ENCODE assay signal across 9 cellular contexts in genomic region chr21:15060776-15061175, GRCh38. TPM values are rescaled to one million over a fixed set of nuclear protein-coding genes. Genes with fewer than 3 reads are reported as not detected.
DNase-seq lines count a peak whose midpoint lies in the region; ATAC-seq, FAIRE-seq and TF ChIP-seq lines count a peak whose summit lies in the region.
"Had no signal": no experiment of that assay in that cellular context is flagged by ENCODE, and none has a peak within 500 bp of the region (broad histone marks: within the 10 kb centered on the region; RNA-seq: fewer than 3 reads in every experiment).

No MANE protein-coding gene starts in this region.

- H3K14ac ChIP-seq in IMR-90 (replicated peaks; ENCODE audit: low read depth, low read length), result peak overlapping the region; percentile 49; the same call in 1 of the 2 replicates

- peaks cover 57% of the 10 kb centered on the region for H4K20me1 ChIP-seq in IMR-90 (ENCODE audit: insufficient read depth, low read length)
- H4K20me1 ChIP-seq in K562 (replicated peaks; ENCODE audit: control insufficient read depth, insufficient read depth, low read length), result no peaks in the 10 kb centered on the region

- peaks cover 4% of the 10 kb centered on the region for H3K9me1 ChIP-seq in IMR-90 (ENCODE audit: insufficient read depth, low read length)
- no peaks in the 10 kb centered on the region for H3K9me1 ChIP-seq in K562 (ENCODE audit: control insufficient read depth, insufficient read depth, low read length)

- H3K23ac ChIP-seq in IMR-90 (ENCODE audit: low read depth, low read length), result peak overlapping the region; percentile 57

- peak overlapping the region in 1 of 2 experiments; percentile 49; a peak in 1 of 4 replicates for H4K8ac ChIP-seq in IMR-90 (ENCODE audit: low read depth in 2 of 2, low read length in 2 of 2)

- CTCF ChIA-PET in CD4-positive, alpha-beta T cell (lab: Charles Lee), result no interaction called here
- CTCF ChIA-PET in IMR-90 (lab: Yijun Ruan, JAX) (no interaction called here), K562 (lab: Yijun Ruan, JAX; ENCODE audit: low intra/inter-chr PET ratio) (no interaction called here)
- CTCF ChIA-PET in naive thymus-derived CD4-positive, alpha-beta T cell (lab: Charles Lee), result no interaction called here

- 0 out of 3 replicates have a peak overlapping the region, but pooled peaks have one; percentile 2 for H2BK15ac ChIP-seq in IMR-90 (ENCODE audit: low read depth, low read length)

- ATAC-seq in CD4-positive, alpha-beta T cell (ENCODE audit: poor library complexity), result no peak
- ATAC-seq in IMR-90 (ENCODE audit: low read depth) (no peak), K562 (peak; percentile 7), HG03159 (IDR thresholded peaks at IDR 0.05; ENCODE audit: unreplicated experiment) (no peak), GM21360 (IDR thresholded peaks at IDR 0.05; ENCODE audit: unreplicated experiment) (no peak)
- no peak for ATAC-seq in naive thymus-derived CD4-positive, alpha-beta T cell

- no peak for DNase-seq in CD4-positive, alpha-beta T cell
- DNase-seq in IMR-90 (peak; percentile 51), K562 (ENCODE audit: extremely low read depth in 1 of 4, low spot score in 3 of 4) (peak in 3 of 4 experiments; percentile 24 to 77 (median 50)), thyroid gland (no peak), GM19240 (ENCODE audit: insufficient read length, low spot score) (no peak)
- no peak for DNase-seq in naive thymus-derived CD4-positive, alpha-beta T cell

- H3K9ac ChIP-seq in IMR-90 (ENCODE audit: low read depth, low read length) (no peak overlapping the region; the same call in 1 of the 2 replicates), K562 (ENCODE audit: insufficient read depth in 1 of 2, low read depth in 2 of 2, low read length in 2 of 2) (peak overlapping the region in 1 of 2 experiments; percentile 71; a peak in 2 of 4 replicates)

- peak overlapping the region; percentile 77; the same call in 1 of the 2 replicates for H3K18ac ChIP-seq in IMR-90 (ENCODE audit: low read depth, low read length)

- TF ChIP-seq POLR2A in IMR-90 (IDR thresholded peaks at IDR 0.05; ENCODE audit: low read depth, low read length) (no peak), K562 (conservative IDR thresholded peaks at IDR 0.05) (no peak), thyroid gland (IDR thresholded peaks at IDR 0.05) (no peak)

- H3K56ac ChIP-seq in IMR-90 (ENCODE audit: extremely low read depth, insufficient read depth, low read length), result no peak overlapping the region

- H3K79me1 ChIP-seq in IMR-90 (ENCODE audit: low read depth in 1 of 2, low read length in 2 of 2), result peaks cover 0 to 15% of the 10 kb centered on the region in 2 experiments; a peak in 2 of 4 replicates

- no peak overlapping the region for H2BK120ac ChIP-seq in IMR-90 (ENCODE audit: low read depth, low read length)

- H3K9me3 Mint-ChIP-seq in CD4-positive, alpha-beta T cell, result no peaks in the 10 kb centered on the region
- H3K9me3 Mint-ChIP-seq in naive thymus-derived CD4-positive, alpha-beta T cell, result peaks cover 0 to 1% (median 0%) of the 10 kb centered on the region in 11 donors

- H3K79me2 ChIP-seq in K562 (ENCODE audit: control insufficient read depth, insufficient read depth, low read length), result peaks cover 100% of the 10 kb centered on the region

- H3K4me2 ChIP-seq in IMR-90 (ENCODE audit: low read depth, low read length) (peak overlapping the region; percentile 52), K562 (ENCODE audit: insufficient read depth, low read length) (peak overlapping the region; percentile 89)

- H2AFZ ChIP-seq in IMR-90 (replicated peaks; ENCODE audit: low read length, poor library complexity), result no peak overlapping the region
- no peak overlapping the region for H2AFZ ChIP-seq in K562 (ENCODE audit: low read depth, low read length)

- TF ChIP-seq CTCF in CD4-positive, alpha-beta T cell (IDR thresholded peaks at IDR 0.05), result no peak
- TF ChIP-seq CTCF in IMR-90 (conservative IDR thresholded peaks at IDR 0.05; ENCODE audit: low read depth, low read length) (no peak), K562 (IDR thresholded peaks at IDR 0.05 in 2 of 3, conservative IDR thresholded peaks at IDR 0.05 in 1 of 3; ENCODE audit: insufficient read depth in 2 of 3, low read depth in 1 of 3, low read length in 3 of 3) (no peak), thyroid gland (IDR thresholded peaks at IDR 0.05) (no peak)

- TF ChIP-seq RAD21 in IMR-90 (IDR thresholded peaks at IDR 0.05; ENCODE audit: low read length) (no peak), K562 (CRISPR knock-in tag; conservative IDR thresholded peaks at IDR 0.05 in 1 of 2, IDR thresholded peaks at IDR 0.05 in 1 of 2) (no peak)

- H2BK5ac ChIP-seq in IMR-90 (ENCODE audit: low read depth, low read length, poor library complexity, severe bottlenecking), result peak overlapping the region; percentile 90

- WGBS in IMR-90 (ENCODE audit: extremely low coverage in 2 of 2, insufficient read length in 1 of 2), 2 experiments, result no CpG with 5 or more reads among the region's 1 CpG
- WGBS in K562 (ENCODE audit: insufficient coverage, low coverage, missing lambda C conversion rate), result 0% methylated on average over 1 of the region's 1 CpG
- WGBS in thyroid gland, 2 donors, result 72 to 81% methylated on average over 1 of the region's 1 CpG

- H3K4me3 Mint-ChIP-seq in CD4-positive, alpha-beta T cell, result peak overlapping the region; percentile 32
- peak overlapping the region in 9 of 10 donors; percentile 1 to 89 (median 48) for H3K4me3 Mint-ChIP-seq in naive thymus-derived CD4-positive, alpha-beta T cell

- no peak overlapping the region for H4K91ac ChIP-seq in IMR-90 (ENCODE audit: insufficient read depth, low read depth, low read length)

- in situ Hi-C loops in IMR-90 (cut with MboI; ENCODE audit: low sequenced_read_pairs), result loop anchor here (10.0 kb wide), 1 partner anchor 186 kb away; no protein-coding TSS in a partner anchor
- in situ Hi-C loops in K562 (cut with MboI), result no loop called here

- TF ChIP-seq EP300 in K562 (IDR thresholded peaks at IDR 0.05; ENCODE audit: low read length), result peak; percentile 33; the same call in 1 of the 2 replicates

- H3K4me1 ChIP-seq in IMR-90 (ENCODE audit: control insufficient read depth, insufficient read depth, low read length), result peaks cover 6% of the 10 kb centered on the region
- H3K4me1 ChIP-seq in K562 (replicated peaks in 1 of 2; ENCODE audit: control insufficient read depth in 2 of 2, insufficient read depth in 2 of 2, low read length in 2 of 2), result peaks cover 15 to 25% of the 10 kb centered on the region in 2 experiments; a peak in 4 of 5 replicates
- peaks cover 0 to 42% of the 10 kb centered on the region in 2 donors for H3K4me1 ChIP-seq in naive thymus-derived CD4-positive, alpha-beta T cell (ENCODE audit: control insufficient read depth in 2 of 2, insufficient read depth in 2 of 2, low read length in 2 of 2)
- H3K4me1 ChIP-seq in thyroid gland, result peaks cover 27 to 43% of the 10 kb centered on the region in 2 donors

- H2BK20ac ChIP-seq in IMR-90 (ENCODE audit: low read depth, low read length), result no peak overlapping the region

- POLR2A ChIA-PET in CD4-positive, alpha-beta T cell (lab: Charles Lee), result no interaction called here
- POLR2A ChIA-PET in IMR-90 (lab: Charles Lee; ENCODE audit: unreplicated experiment), result no interaction called here
- POLR2A ChIA-PET in K562 (lab: Yijun Ruan, JAX), result no interaction called here
- POLR2A ChIA-PET in naive thymus-derived CD4-positive, alpha-beta T cell (lab: Charles Lee), result no interaction called here

- peak overlapping the region; percentile 8; the same call in 1 of the 2 replicates for H3K4me3 ChIP-seq in IMR-90 (ENCODE audit: insufficient read depth, low read depth, low read length)
- H3K4me3 ChIP-seq in K562, result peak overlapping the region; percentile 80
- no peak overlapping the region for H3K4me3 ChIP-seq in naive thymus-derived CD4-positive, alpha-beta T cell (ENCODE audit: low read length)
- no peak overlapping the region for H3K4me3 ChIP-seq in thyroid gland (replicated peaks in 1 of 3)

- H3K27ac ChIP-seq in CD4-positive, alpha-beta T cell (ENCODE audit: low read depth, low read length), result no peak overlapping the region
- H3K27ac ChIP-seq in IMR-90 (ENCODE audit: insufficient read depth, low read length), result peak overlapping the region; percentile 3; the same call in 1 of the 2 replicates
- peak overlapping the region; percentile 63 for H3K27ac ChIP-seq in K562 (ENCODE audit: extremely low read depth, low read depth, low read length)
- peak overlapping the region; percentile 40 for H3K27ac ChIP-seq in naive thymus-derived CD4-positive, alpha-beta T cell (ENCODE audit: low read depth, low read length)
- H3K27ac ChIP-seq in thyroid gland, result no peak overlapping the region

- no peaks in the 10 kb centered on the region for H3K9me3 ChIP-seq in CD4-positive, alpha-beta T cell (ENCODE audit: control insufficient read depth, low read length)
- H3K9me3 ChIP-seq in IMR-90 (ENCODE audit: control insufficient read depth, insufficient read depth, low read length) (no peaks in the 10 kb centered on the region), K562 (replicated peaks; ENCODE audit: control insufficient read depth, insufficient read depth, low read depth, low read length) (no peaks in the 10 kb centered on the region), thyroid gland (no peaks in the 10 kb centered on the region)
- H3K9me3 ChIP-seq in naive thymus-derived CD4-positive, alpha-beta T cell (ENCODE audit: control insufficient read depth in 2 of 3, low read length in 3 of 3), result no peaks in the 10 kb centered on the region

- no peaks in the 10 kb centered on the region for H3K27me3 Mint-ChIP-seq in CD4-positive, alpha-beta T cell
- peaks cover 0 to 9% (median 0%) of the 10 kb centered on the region in 5 donors for H3K27me3 Mint-ChIP-seq in naive thymus-derived CD4-positive, alpha-beta T cell

- intact Hi-C loops in CD4-positive, alpha-beta T cell (cut with DNase I, micrococcal nuclease), result loop anchor here (5.0 kb wide), 3 partner anchors 53 to 678 kb away; partner anchors contain the start of gene HSPA13 (in 1 of the 2)
- intact Hi-C loops in IMR-90 (cut with micrococcal nuclease) (loop anchor here (5.0 kb wide), 1 partner anchor 143 kb away; no protein-coding TSS in a partner anchor), K562 (cut with micrococcal nuclease) (loop anchor here (5.0 kb wide), 3 partner anchors 198 to 533 kb away; no protein-coding TSS in a partner anchor), thyroid gland (cut with DNase I) (no loop called here)
- intact Hi-C loops in naive thymus-derived CD4-positive, alpha-beta T cell (cut with micrococcal nuclease), result loop anchor here (5.0 to 10.0 kb wide), 6 partner anchors 296 to 803 kb away; partner anchors contain the start of gene SAMSN1 (in 1 of the 2)

- peak; percentile 63 for FAIRE-seq in K562 (lab: Jason Lieb, UNC)
- FAIRE-seq: frontal cortex had no signal

- BruUV-seq in IMR-90 (replicated peaks; lab: Mats Ljungman, UMichigan), result no TSS peak
- BruUV-seq in K562 (replicated peaks; lab: Mats Ljungman, UMichigan), result no TSS peak

- no peak overlapping the region for H4K5ac ChIP-seq in IMR-90 (ENCODE audit: low read depth, low read length)

- H3K27me3 ChIP-seq in CD4-positive, alpha-beta T cell (ENCODE audit: control insufficient read depth, insufficient read depth, low read length), result no peaks in the 10 kb centered on the region
- H3K27me3 ChIP-seq in IMR-90 (ENCODE audit: control insufficient read depth, insufficient read depth, low read length) (no peaks in the 10 kb centered on the region), K562 (ENCODE audit: control insufficient read depth in 2 of 2, insufficient read depth in 2 of 2, low read length in 2 of 2) (no peaks in the 10 kb centered on the region), thyroid gland (no peaks in the 10 kb centered on the region)
- H3K27me3 ChIP-seq in naive thymus-derived CD4-positive, alpha-beta T cell (ENCODE audit: control insufficient read depth in 2 of 2, insufficient read depth in 2 of 2, low read length in 2 of 2), result no peaks in the 10 kb centered on the region

- H2AK5ac ChIP-seq in IMR-90 (ENCODE audit: low read depth, low read length), result peak overlapping the region; percentile 29; the same call in 1 of the 2 replicates

- no peak overlapping the region for H3K4ac ChIP-seq in IMR-90 (ENCODE audit: low read depth, low read length)

- no peaks in the 10 kb centered on the region for H3K36me3 ChIP-seq in IMR-90 (ENCODE audit: control insufficient read depth, insufficient read depth, low read length)
- H3K36me3 ChIP-seq in K562 (ENCODE audit: control insufficient read depth, insufficient read depth, low read length), result no peaks in the 10 kb centered on the region
- peaks cover 0 to 8% (median 0%) of the 10 kb centered on the region in 3 experiments for H3K36me3 ChIP-seq in naive thymus-derived CD4-positive, alpha-beta T cell (ENCODE audit: control insufficient read depth in 2 of 3, insufficient read depth in 3 of 3, low read length in 3 of 3)
- no peaks in the 10 kb centered on the region for H3K36me3 ChIP-seq in thyroid gland

- H3K27ac Mint-ChIP-seq in CD4-positive, alpha-beta T cell, result peak overlapping the region; percentile 59
- peak overlapping the region in 8 of 9 donors; percentile 12 to 89 (median 82) for H3K27ac Mint-ChIP-seq in naive thymus-derived CD4-positive, alpha-beta T cell

- peaks cover 77% of the 10 kb centered on the region for H3K4me1 Mint-ChIP-seq in CD4-positive, alpha-beta T cell (ENCODE audit: low read depth)
- peaks cover 46 to 79% (median 77%) of the 10 kb centered on the region in 7 donors for H3K4me1 Mint-ChIP-seq in naive thymus-derived CD4-positive, alpha-beta T cell

- H3K36me3 Mint-ChIP-seq in CD4-positive, alpha-beta T cell (ENCODE audit: low read depth), result peaks cover 11% of the 10 kb centered on the region
- H3K36me3 Mint-ChIP-seq in naive thymus-derived CD4-positive, alpha-beta T cell, result peaks cover 0 to 2% (median 0%) of the 10 kb centered on the region in 5 donors

- dilution Hi-C loops in IMR-90 (cut with HindIII; ENCODE audit: low sequenced_read_pairs, unreplicated experiment), result no loop called here

- no peak overlapping the region for H2AK9ac ChIP-seq in IMR-90 (replicated peaks; ENCODE audit: low read depth, low read length, poor library complexity)

RNA-seq across cellular contexts. Expression of gene NRIP1, which starts 4.0 kb away (rescaled TPM):
- 10 to 100 TPM; 41.6 to 50.1 TPM for total RNA-seq in CD4-positive, alpha-beta T cell
- total RNA-seq in IMR-90 (2012; rRNA removed), result 73.8 and 85.3 TPM in 2 replicates
- polyA plus RNA-seq in IMR-90 (2012; rRNA removed), result 8.5 and 9.6 TPM in 2 replicates
- 1.4 and 1.5 TPM in 2 replicates for polyA plus RNA-seq in IMR-90 (2012; cell fraction: cytosol; rRNA removed)
- polyA plus RNA-seq in IMR-90 (2012; cell fraction: nucleus; rRNA removed; ENCODE audit: low replicate concordance), result 1.7 and 17.8 TPM in 2 replicates
- total RNA-seq in K562 (2011; cell fraction: chromatin; rRNA removed; ENCODE audit: low replicate concordance), result 9.0 and 32.0 TPM in 2 replicates
- total RNA-seq in K562 (2011; cell fraction: nucleolus; rRNA removed), result 6.2 and 11.7 TPM in 2 replicates
- total RNA-seq in K562 (2011; cell fraction: nucleoplasm; rRNA removed), result 13.6 and 23.1 TPM in 2 replicates
- total RNA-seq in K562 (2014; rRNA removed), result 20.0 and 21.5 TPM in 2 replicates
- 42.8 and 51.2 TPM in 2 replicates for total RNA-seq in K562 (2014; rRNA removed; fragmentation: Illumina TruSeq; extraction: Trizol)
- total RNA-seq in K562 (2015; rRNA removed; fragmentation: Illumina TruSeq; extraction: Trizol), result 36.8 and 39.0 TPM in 2 replicates
- total RNA-seq in K562 (2021), result 31.8 and 38.7 TPM in 2 replicates
- polyA plus RNA-seq in K562 (2011; rRNA removed), result 16.2 and 17.1 TPM in 2 replicates
- 2.5 and 6.4 TPM in 2 replicates for polyA plus RNA-seq in K562 (2011; cell fraction: cytosol; rRNA removed)
- polyA plus RNA-seq in K562 (2011; cell fraction: nucleus; rRNA removed), result 8.3 and 13.4 TPM in 2 replicates
- polyA plus RNA-seq in K562 (2012), result 8.2 and 14.6 TPM in 2 replicates
- polyA plus RNA-seq in K562 (2014; fragmentation: Illumina TruSeq; extraction: Trizol), result 17.2 and 19.6 TPM in 2 replicates
- 1 to 10 TPM; 4.3 to 6.3 TPM for polyA plus RNA-seq in K562 (2014; fragmentation: Nextera tagmentation; extraction: Ambion mirVana)
- 9.8 and 10.9 TPM in 2 replicates for polyA plus RNA-seq in K562 (2014; rRNA removed)
- 75.5 and 131 TPM in 2 replicates for polyA minus RNA-seq in K562 (2011; rRNA and poly(A)+ RNA removed)
- polyA minus RNA-seq in K562 (2011; cell fraction: cytosol; rRNA and poly(A)+ RNA removed), result 20.7 and 24.4 TPM in 2 replicates
- 15.5 and 40.9 TPM in 2 replicates for polyA minus RNA-seq in K562 (2011; cell fraction: nucleus; rRNA and poly(A)+ RNA removed)
- 10 to 100 TPM; 13.8 to 42.6 (median 35.8) TPM for total RNA-seq in naive thymus-derived CD4-positive, alpha-beta T cell
- 10 to 100 TPM; 24.0 to 35.2 TPM for polyA plus RNA-seq in naive thymus-derived CD4-positive, alpha-beta T cell
- total RNA-seq in thyroid gland, result 10 to 100 TPM; 19.4 to 37.5 (median 28.2) TPM

Comparison
In these comparisons a context has a peak if more than half of its experiments do, and no peak if none do; other contexts are left out.
1. DNase-seq: peak in IMR-90 (single experiment) and K562 (3 of 4); none in CD4-positive, alpha-beta T cell (0 of 10), naive thymus-derived CD4-positive, alpha-beta T cell (0 of 9), thyroid gland (0 of 2) and GM19240 (single experiment).
2. H3K27ac ChIP-seq: peak in IMR-90 (single experiment), K562 (single experiment) and naive thymus-derived CD4-positive, alpha-beta T cell (single experiment); none in CD4-positive, alpha-beta T cell (single experiment) and thyroid gland (0 of 3).
3. H3K4me3 ChIP-seq: peak in IMR-90 (single experiment) and K562 (single experiment); none in naive thymus-derived CD4-positive, alpha-beta T cell (single experiment) and thyroid gland (0 of 3).